ENCODE assay signal across 19 cellular contexts in the genomic region with DNA sequence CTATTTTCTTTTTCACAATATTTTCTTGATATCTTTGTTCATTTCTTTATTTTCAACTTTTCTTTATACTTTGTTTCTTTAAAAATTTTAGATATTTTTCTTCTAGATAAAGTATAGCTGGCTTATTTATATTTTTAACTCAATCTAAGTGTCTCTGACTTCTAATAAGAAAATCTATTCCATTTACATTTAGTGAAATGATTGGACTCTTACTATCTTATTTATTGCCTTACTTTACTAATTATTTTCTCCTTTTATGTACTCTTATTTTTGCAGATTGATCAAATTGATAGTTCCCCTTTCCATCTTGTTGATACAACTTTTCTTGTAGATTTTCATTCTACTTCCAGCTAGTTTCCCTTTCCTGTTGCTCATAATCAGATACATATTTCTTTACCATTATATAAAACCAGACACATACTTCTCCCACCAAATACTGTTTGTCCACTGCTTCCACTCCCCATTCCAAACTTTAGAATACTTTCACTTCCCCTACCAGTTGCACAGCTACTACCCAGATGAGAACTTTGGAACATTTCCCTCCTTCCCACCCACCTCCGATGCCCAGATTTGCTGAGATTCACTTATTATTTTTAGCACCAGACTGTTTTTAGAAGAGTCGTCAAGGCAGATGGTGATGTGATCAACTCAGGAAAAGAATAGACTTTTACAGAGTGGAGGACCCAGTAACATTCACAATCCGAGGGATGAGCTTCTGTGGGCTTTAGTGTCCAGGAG.
"Had no signal": no experiment of that assay in that cellular context is flagged by ENCODE, and none has a peak within 500 bp of the region (broad histone marks: within the 10 kb centered on the region; RNA-seq: fewer than 3 reads in every experiment).

No MANE protein-coding gene starts in this region.

- H3K27ac ChIP-seq: adrenal gland, breast epithelium, esophagus squamous epithelium, parathyroid adenoma, spleen, thyroid gland had no signal

- H3K27me3 Mint-ChIP-seq: activated CD4-positive, alpha-beta T cell treated with anti-CD3 and anti-CD28 coated beads, Interleukin-2, amount 10 ng/mL, durations not matched to agents 24 days and 14 days had no signal

- H3K27ac Mint-ChIP-seq: activated CD4-positive, alpha-beta T cell treated with anti-CD3 and anti-CD28 coated beads, Interleukin-2, amount 10 ng/mL, durations not matched to agents 24 days and 14 days; mesothelial cell of epicardium; nephron; T-helper 2 cell treated with Interferon-gamma antibody and Interleukin-4, amounts not matched to agents 5 μg/mL and 100 μg/mL, for 36 hours had no signal

- H3K27me3 ChIP-seq: adrenal gland, breast epithelium, esophagus squamous epithelium, spleen, thyroid gland had no signal

- ATAC-seq: activated CD8-positive, alpha-beta T cell treated with anti-CD3 and anti-CD28 coated beads, Interleukin-2, amount 10 ng/mL, durations not matched to agents 7 days and 5 days; activated naive CD4-positive, alpha-beta T cell treated with anti-CD3 and anti-CD28 coated beads, Interleukin-2, amount 50 U/mL, for 72 hours had no signal

- H3K9me3 ChIP-seq: adrenal gland, breast epithelium, esophagus squamous epithelium, thyroid gland had no signal

- H3K4me1 ChIP-seq: adrenal gland, breast epithelium, esophagus squamous epithelium, parathyroid adenoma, thyroid gland had no signal

- DNase-seq: activated CD4-positive, alpha-beta T cell treated with anti-CD3 and anti-CD28 coated beads, Interleukin-2, amount 10 ng/mL, durations not matched to agents 24 days and 14 days; activated CD8-positive, alpha-beta memory T cell treated with anti-CD3 and anti-CD28 coated beads, Interleukin-2, amount 50 U/mL, for 48 hours; activated CD8-positive, alpha-beta T cell treated with anti-CD3 and anti-CD28 coated beads, Interleukin-2, amount 10 ng/mL, durations not matched to agents 7 days and 5 days; activated gamma-delta T cell; adrenal gland; dermis blood vessel endothelial cell; effector memory CD4-positive, alpha-beta T cell; esophagus squamous epithelium; hippocampal formation; spleen; stimulated activated naive CD4-positive, alpha-beta T cell; thyroid gland had no signal

- H3K4me3 Mint-ChIP-seq: activated CD4-positive, alpha-beta T cell treated with anti-CD3 and anti-CD28 coated beads, Interleukin-2, amount 10 ng/mL, durations not matched to agents 24 days and 14 days; activated CD8-positive, alpha-beta T cell treated with anti-CD3 and anti-CD28 coated beads, Interleukin-2, amount 10 ng/mL, durations not matched to agents 7 days and 5 days; mesothelial cell of epicardium; nephron; T-helper 2 cell treated with Interferon-gamma antibody and Interleukin-4, amounts not matched to agents 5 μg/mL and 100 μg/mL, for 36 hours had no signal

- H3K4me3 ChIP-seq: adrenal gland, breast epithelium, esophagus squamous epithelium, lung, spleen, thyroid gland had no signal
